ENCODE assay signal across 3 cellular contexts in genomic region chr1:50430010-50430405, GRCh38.
TF ChIP-seq lines count a peak whose summit lies in the region.

No MANE protein-coding gene starts in this region.

TF ChIP-seq in SK-N-SH, 30 proteins besides CTCF, POLR2A, EP300 and RAD21:
- TF ChIP-seq RCOR1 (IDR thresholded peaks at IDR 0.05; ENCODE audit: low read length) = no peak
- no peak for TF ChIP-seq RXRA (IDR thresholded peaks at IDR 0.05; ENCODE audit: borderline replicate concordance, low read depth)
- TF ChIP-seq ZBTB33 (IDR thresholded peaks at IDR 0.05; ENCODE audit: borderline replicate concordance, low read depth) = no peak
- no peak for TF ChIP-seq JUND (IDR thresholded peaks at IDR 0.05)
- no peak for TF ChIP-seq NFIC (IDR thresholded peaks at IDR 0.05; ENCODE audit: borderline replicate concordance)
- TF ChIP-seq TCF12 (IDR thresholded peaks at IDR 0.05) = no peak
TF ChIP-seq in SK-N-SH: peak in this region for 0.

TF ChIP-seq in SK-N-SH treated with all-trans-retinoic acid at 6 μM for 48 hours, 23 proteins besides CTCF, POLR2A, EP300 and RAD21:
- TF ChIP-seq GLIS3 (CRISPR knock-in tag; IDR thresholded peaks at IDR 0.05) (no peak), TSHZ2 (CRISPR knock-in tag; IDR thresholded peaks at IDR 0.05) (no peak), RARB (CRISPR knock-in tag; IDR thresholded peaks at IDR 0.05) (no peak), TCF4 (CRISPR knock-in tag; IDR thresholded peaks at IDR 0.05; ENCODE audit: borderline replicate concordance) (no peak), CSRNP3 (CRISPR knock-in tag; IDR thresholded peaks at IDR 0.05) (no peak), SNAI2 (CRISPR knock-in tag; IDR thresholded peaks at IDR 0.05) (no peak), ESRRG (CRISPR knock-in tag; IDR thresholded peaks at IDR 0.05) (no peak), BACH2 (CRISPR knock-in tag; IDR thresholded peaks at IDR 0.05; ENCODE audit: borderline replicate concordance) (no peak), OSR1 (CRISPR knock-in tag; IDR thresholded peaks at IDR 0.05) (no peak), TOX (CRISPR knock-in tag; IDR thresholded peaks at IDR 0.05; ENCODE audit: borderline replicate concordance) (no peak), ZFP30 (CRISPR knock-in tag; IDR thresholded peaks at IDR 0.05) (no peak), ZNF8 (CRISPR knock-in tag; IDR thresholded peaks at IDR 0.05) (no peak), PPARA (CRISPR knock-in tag; IDR thresholded peaks at IDR 0.05; ENCODE audit: borderline replicate concordance) (no peak), ZC3H10 (CRISPR knock-in tag; IDR thresholded peaks at IDR 0.05) (no peak), PATZ1 (CRISPR knock-in tag; IDR thresholded peaks at IDR 0.05; ENCODE audit: borderline replicate concordance) (no peak), POU6F1 (CRISPR knock-in tag; IDR thresholded peaks at IDR 0.05; ENCODE audit: borderline replicate concordance, low read depth) (no peak), ZNF70 (CRISPR knock-in tag; IDR thresholded peaks at IDR 0.05) (no peak), CREB5 (CRISPR knock-in tag; IDR thresholded peaks at IDR 0.05; ENCODE audit: low read depth) (no peak)

TF ChIP-seq in WTC11, 78 proteins besides CTCF, POLR2A, EP300 and RAD21:
- no peak for TF ChIP-seq E2F4 (CRISPR knock-in tag; IDR thresholded peaks at IDR 0.05; ENCODE audit: borderline replicate concordance, low read depth)
- TF ChIP-seq ATF2 (CRISPR knock-in tag; IDR thresholded peaks at IDR 0.05; ENCODE audit: borderline replicate concordance, low read depth) = no peak
- TF ChIP-seq ZNF317 (CRISPR knock-in tag; IDR thresholded peaks at IDR 0.05; ENCODE audit: borderline replicate concordance, low read depth) = no peak
- TF ChIP-seq CDX4 (CRISPR knock-in tag; IDR thresholded peaks at IDR 0.05; ENCODE audit: borderline replicate concordance) = no peak
- TF ChIP-seq E2F5 (CRISPR knock-in tag; IDR thresholded peaks at IDR 0.05) = no peak
- no peak for TF ChIP-seq CREB1 (CRISPR knock-in tag; IDR thresholded peaks at IDR 0.05)
